In the genomic region with DNA sequence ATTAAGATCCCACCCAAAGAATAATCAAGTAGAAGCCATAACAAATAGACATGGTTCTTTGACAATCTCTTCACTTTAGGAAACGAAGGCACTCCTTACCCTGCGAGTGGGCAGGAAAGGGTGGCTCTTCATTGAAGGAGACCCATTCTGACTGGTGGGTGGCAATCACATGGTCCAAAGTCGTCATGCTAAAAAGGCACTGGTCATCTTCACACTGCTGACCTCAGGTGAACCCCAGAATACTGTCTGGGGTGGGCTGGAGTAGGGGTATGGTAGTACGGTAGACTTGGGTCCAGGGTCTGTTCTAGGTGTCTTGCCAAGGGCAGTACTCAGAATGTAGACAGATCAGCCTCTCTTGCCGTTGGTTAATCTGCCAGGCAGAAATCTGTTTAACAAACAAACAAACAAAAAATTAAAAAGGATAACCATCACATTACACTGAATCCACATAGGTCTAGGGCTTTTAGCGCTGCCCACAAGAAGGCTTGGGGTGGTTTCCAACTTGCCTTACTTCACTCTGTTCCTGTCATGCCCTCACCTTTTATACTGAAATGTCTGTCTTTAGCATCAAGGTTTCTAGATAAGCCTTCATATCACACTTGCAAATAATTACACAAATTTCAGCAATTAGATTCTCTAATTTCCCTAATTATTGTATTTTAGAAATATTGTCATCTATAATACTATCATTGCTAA, we compare ENCODE assay signal across 2 cellular contexts.
TF ChIP-seq lines count a peak whose summit lies in the region.

No MANE protein-coding gene starts in this region.

TF ChIP-seq in liver, 16 proteins besides CTCF, POLR2A, EP300 and RAD21:
- TF ChIP-seq YY1 (IDR thresholded peaks at IDR 0.05) (no peak), SP1 (IDR thresholded peaks at IDR 0.05) (no peak), EGR1 (IDR thresholded peaks at IDR 0.05; ENCODE audit: low read depth in 2 of 2) (no peak)

TF ChIP-seq in HepG2, 621 proteins besides CTCF, POLR2A, EP300 and RAD21:
- TF ChIP-seq CBX5 (CRISPR knock-in tag; IDR thresholded peaks at IDR 0.05; ENCODE audit: borderline replicate concordance) (no peak), RXRB (CRISPR knock-in tag; IDR thresholded peaks at IDR 0.05; ENCODE audit: borderline replicate concordance) (no peak), ZNF652 (CRISPR knock-in tag; IDR thresholded peaks at IDR 0.05; ENCODE audit: borderline replicate concordance, low read depth) (no peak)
- TF ChIP-seq, protein P1, sequence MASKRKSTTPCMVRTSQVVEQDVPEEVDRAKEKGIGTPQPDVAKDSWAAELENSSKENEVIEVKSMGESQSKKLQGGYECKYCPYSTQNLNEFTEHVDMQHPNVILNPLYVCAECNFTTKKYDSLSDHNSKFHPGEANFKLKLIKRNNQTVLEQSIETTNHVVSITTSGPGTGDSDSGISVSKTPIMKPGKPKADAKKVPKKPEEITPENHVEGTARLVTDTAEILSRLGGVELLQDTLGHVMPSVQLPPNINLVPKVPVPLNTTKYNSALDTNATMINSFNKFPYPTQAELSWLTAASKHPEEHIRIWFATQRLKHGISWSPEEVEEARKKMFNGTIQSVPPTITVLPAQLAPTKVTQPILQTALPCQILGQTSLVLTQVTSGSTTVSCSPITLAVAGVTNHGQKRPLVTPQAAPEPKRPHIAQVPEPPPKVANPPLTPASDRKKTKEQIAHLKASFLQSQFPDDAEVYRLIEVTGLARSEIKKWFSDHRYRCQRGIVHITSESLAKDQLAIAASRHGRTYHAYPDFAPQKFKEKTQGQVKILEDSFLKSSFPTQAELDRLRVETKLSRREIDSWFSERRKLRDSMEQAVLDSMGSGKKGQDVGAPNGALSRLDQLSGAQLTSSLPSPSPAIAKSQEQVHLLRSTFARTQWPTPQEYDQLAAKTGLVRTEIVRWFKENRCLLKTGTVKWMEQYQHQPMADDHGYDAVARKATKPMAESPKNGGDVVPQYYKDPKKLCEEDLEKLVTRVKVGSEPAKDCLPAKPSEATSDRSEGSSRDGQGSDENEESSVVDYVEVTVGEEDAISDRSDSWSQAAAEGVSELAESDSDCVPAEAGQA (IDR thresholded peaks at IDR 0.05; ENCODE audit: low read depth), result no peak
- TF ChIP-seq, protein P1 (CRISPR knock-in tag; IDR thresholded peaks at IDR 0.05; ENCODE audit: borderline replicate concordance), result no peak
